Comparison of ENCODE assay signal across 1 cellular context in genomic region chr2:234679766-234680687, GRCh38.
TF ChIP-seq lines count a peak whose summit lies in the region.

No MANE protein-coding gene starts in this region.

TF ChIP-seq in HepG2, 621 proteins besides CTCF, POLR2A, EP300 and RAD21 (continued from another document and continues in another):
- TF ChIP-seq, protein P1, sequence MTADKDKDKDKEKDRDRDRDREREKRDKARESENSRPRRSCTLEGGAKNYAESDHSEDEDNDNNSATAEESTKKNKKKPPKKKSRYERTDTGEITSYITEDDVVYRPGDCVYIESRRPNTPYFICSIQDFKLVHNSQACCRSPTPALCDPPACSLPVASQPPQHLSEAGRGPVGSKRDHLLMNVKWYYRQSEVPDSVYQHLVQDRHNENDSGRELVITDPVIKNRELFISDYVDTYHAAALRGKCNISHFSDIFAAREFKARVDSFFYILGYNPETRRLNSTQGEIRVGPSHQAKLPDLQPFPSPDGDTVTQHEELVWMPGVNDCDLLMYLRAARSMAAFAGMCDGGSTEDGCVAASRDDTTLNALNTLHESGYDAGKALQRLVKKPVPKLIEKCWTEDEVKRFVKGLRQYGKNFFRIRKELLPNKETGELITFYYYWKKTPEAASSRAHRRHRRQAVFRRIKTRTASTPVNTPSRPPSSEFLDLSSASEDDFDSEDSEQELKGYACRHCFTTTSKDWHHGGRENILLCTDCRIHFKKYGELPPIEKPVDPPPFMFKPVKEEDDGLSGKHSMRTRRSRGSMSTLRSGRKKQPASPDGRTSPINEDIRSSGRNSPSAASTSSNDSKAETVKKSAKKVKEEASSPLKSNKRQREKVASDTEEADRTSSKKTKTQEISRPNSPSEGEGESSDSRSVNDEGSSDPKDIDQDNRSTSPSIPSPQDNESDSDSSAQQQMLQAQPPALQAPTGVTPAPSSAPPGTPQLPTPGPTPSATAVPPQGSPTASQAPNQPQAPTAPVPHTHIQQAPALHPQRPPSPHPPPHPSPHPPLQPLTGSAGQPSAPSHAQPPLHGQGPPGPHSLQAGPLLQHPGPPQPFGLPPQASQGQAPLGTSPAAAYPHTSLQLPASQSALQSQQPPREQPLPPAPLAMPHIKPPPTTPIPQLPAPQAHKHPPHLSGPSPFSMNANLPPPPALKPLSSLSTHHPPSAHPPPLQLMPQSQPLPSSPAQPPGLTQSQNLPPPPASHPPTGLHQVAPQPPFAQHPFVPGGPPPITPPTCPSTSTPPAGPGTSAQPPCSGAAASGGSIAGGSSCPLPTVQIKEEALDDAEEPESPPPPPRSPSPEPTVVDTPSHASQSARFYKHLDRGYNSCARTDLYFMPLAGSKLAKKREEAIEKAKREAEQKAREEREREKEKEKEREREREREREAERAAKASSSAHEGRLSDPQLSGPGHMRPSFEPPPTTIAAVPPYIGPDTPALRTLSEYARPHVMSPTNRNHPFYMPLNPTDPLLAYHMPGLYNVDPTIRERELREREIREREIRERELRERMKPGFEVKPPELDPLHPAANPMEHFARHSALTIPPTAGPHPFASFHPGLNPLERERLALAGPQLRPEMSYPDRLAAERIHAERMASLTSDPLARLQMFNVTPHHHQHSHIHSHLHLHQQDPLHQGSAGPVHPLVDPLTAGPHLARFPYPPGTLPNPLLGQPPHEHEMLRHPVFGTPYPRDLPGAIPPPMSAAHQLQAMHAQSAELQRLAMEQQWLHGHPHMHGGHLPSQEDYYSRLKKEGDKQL (CRISPR knock-in tag; IDR thresholded peaks at IDR 0.05; ENCODE audit: low read depth) = peak; percentile 70; the same call in 1 of the 2 replicates
- peak; percentile 67 for TF ChIP-seq MIER2 (CRISPR knock-in tag; IDR thresholded peaks at IDR 0.05)
- no peak for TF ChIP-seq ZNF207 (IDR thresholded peaks at IDR 0.05; ENCODE audit: borderline replicate concordance)
- TF ChIP-seq ZNF557 (CRISPR knock-in tag; IDR thresholded peaks at IDR 0.05) = peak; percentile 54; the same call in 1 of the 2 replicates
- TF ChIP-seq FOSL1 (CRISPR knock-in tag; IDR thresholded peaks at IDR 0.05; ENCODE audit: borderline replicate concordance) = peak; percentile 99
- peak; percentile 98 for TF ChIP-seq ZNF687 (CRISPR knock-in tag; IDR thresholded peaks at IDR 0.05)
- TF ChIP-seq, protein P2, sequence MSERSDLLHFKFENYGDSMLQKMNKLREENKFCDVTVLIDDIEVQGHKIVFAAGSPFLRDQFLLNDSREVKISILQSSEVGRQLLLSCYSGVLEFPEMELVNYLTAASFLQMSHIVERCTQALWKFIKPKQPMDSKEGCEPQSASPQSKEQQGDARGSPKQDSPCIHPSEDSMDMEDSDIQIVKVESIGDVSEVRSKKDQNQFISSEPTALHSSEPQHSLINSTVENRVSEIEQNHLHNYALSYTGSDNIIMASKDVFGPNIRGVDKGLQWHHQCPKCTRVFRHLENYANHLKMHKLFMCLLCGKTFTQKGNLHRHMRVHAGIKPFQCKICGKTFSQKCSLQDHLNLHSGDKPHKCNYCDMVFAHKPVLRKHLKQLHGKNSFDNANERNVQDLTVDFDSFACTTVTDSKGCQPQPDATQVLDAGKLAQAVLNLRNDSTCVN (CRISPR knock-in tag; IDR thresholded peaks at IDR 0.05; ENCODE audit: borderline replicate concordance) = peak; percentile 65; the same call in 1 of the 2 replicates
- peak; percentile 98 for TF ChIP-seq HMG20A (CRISPR knock-in tag; IDR thresholded peaks at IDR 0.05; ENCODE audit: borderline replicate concordance)
- 0 out of 2 replicates have a peak, but pooled peaks have one; percentile 60 for TF ChIP-seq ZMYM4 (CRISPR knock-in tag; IDR thresholded peaks at IDR 0.05)
- TF ChIP-seq, protein P3, sequence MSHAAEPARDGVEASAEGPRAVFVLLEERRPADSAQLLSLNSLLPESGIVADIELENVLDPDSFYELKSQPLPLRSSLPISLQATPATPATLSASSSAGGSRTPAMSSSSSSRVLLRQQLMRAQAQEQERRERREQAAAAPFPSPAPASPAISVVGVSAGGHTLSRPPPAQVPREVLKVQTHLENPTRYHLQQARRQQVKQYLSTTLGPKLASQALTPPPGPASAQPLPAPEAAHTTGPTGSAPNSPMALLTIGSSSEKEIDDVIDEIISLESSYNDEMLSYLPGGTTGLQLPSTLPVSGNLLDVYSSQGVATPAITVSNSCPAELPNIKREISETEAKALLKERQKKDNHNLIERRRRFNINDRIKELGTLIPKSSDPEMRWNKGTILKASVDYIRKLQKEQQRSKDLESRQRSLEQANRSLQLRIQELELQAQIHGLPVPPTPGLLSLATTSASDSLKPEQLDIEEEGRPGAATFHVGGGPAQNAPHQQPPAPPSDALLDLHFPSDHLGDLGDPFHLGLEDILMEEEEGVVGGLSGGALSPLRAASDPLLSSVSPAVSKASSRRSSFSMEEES (CRISPR knock-in tag; IDR thresholded peaks at IDR 0.05) = peak; percentile 87
- peak; percentile 85 for TF ChIP-seq SKIL (CRISPR knock-in tag; IDR thresholded peaks at IDR 0.05; ENCODE audit: borderline replicate concordance)
- peak; percentile 35; the same call in 1 of the 2 replicates for TF ChIP-seq EHMT2 (IDR thresholded peaks at IDR 0.05; ENCODE audit: borderline replicate concordance, low read depth, low read length)
- TF ChIP-seq BHLHE40 (IDR thresholded peaks at IDR 0.05; ENCODE audit: low read length) = peak; percentile 71
- TF ChIP-seq, protein P4, sequence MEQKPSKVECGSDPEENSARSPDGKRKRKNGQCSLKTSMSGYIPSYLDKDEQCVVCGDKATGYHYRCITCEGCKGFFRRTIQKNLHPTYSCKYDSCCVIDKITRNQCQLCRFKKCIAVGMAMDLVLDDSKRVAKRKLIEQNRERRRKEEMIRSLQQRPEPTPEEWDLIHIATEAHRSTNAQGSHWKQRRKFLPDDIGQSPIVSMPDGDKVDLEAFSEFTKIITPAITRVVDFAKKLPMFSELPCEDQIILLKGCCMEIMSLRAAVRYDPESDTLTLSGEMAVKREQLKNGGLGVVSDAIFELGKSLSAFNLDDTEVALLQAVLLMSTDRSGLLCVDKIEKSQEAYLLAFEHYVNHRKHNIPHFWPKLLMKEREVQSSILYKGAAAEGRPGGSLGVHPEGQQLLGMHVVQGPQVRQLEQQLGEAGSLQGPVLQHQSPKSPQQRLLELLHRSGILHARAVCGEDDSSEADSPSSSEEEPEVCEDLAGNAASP (CRISPR knock-in tag; IDR thresholded peaks at IDR 0.05; ENCODE audit: borderline replicate concordance) = peak; percentile 87; the same call in 1 of the 2 replicates
- peak; percentile 96; the same call in 1 of the 2 replicates for TF ChIP-seq ZNF614 (CRISPR knock-in tag; IDR thresholded peaks at IDR 0.05; ENCODE audit: borderline replicate concordance)
- TF ChIP-seq EEA1 (CRISPR knock-in tag; IDR thresholded peaks at IDR 0.05; ENCODE audit: borderline replicate concordance) = no peak
- 0 out of 2 replicates have a peak, but pooled peaks have one; percentile 24 for TF ChIP-seq ZNF598 (CRISPR knock-in tag; IDR thresholded peaks at IDR 0.05; ENCODE audit: borderline replicate concordance)
- no peak for TF ChIP-seq ZNF879 (CRISPR knock-in tag; IDR thresholded peaks at IDR 0.05)
- TF ChIP-seq ZNF263 (CRISPR knock-in tag; IDR thresholded peaks at IDR 0.05) = 0 out of 2 replicates have a peak, but pooled peaks have one; percentile 63
- peak; percentile 88 for TF ChIP-seq ZNF878 (CRISPR knock-in tag; IDR thresholded peaks at IDR 0.05)
- peak; percentile 99 for TF ChIP-seq RARA (CRISPR knock-in tag; IDR thresholded peaks at IDR 0.05)
- TF ChIP-seq GATAD2A (CRISPR knock-in tag; IDR thresholded peaks at IDR 0.05) = peak; percentile 98
- peak; percentile 60; the same call in 1 of the 2 replicates for TF ChIP-seq NFKB2 (CRISPR knock-in tag; IDR thresholded peaks at IDR 0.05; ENCODE audit: borderline replicate concordance)
- peak; percentile 98 for TF ChIP-seq AHDC1 (CRISPR knock-in tag; IDR thresholded peaks at IDR 0.05; ENCODE audit: borderline replicate concordance)
- TF ChIP-seq, protein P5, sequence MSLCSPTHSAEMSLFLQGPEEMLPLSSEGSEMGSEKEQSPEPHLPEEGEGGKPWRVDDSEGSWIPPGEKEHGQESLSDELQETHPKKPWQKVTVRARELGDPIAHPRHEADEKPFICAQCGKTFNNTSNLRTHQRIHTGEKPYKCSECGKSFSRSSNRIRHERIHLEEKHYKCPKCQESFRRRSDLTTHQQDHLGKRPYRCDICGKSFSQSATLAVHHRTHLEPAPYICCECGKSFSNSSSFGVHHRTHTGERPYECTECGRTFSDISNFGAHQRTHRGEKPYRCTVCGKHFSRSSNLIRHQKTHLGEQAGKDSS (CRISPR knock-in tag; IDR thresholded peaks at IDR 0.05; ENCODE audit: borderline replicate concordance, low read depth) = peak; percentile 86; the same call in 1 of the 2 replicates
- no peak for TF ChIP-seq FOXP1 (IDR thresholded peaks at IDR 0.05)
- TF ChIP-seq FOXP1 (CRISPR knock-in tag; IDR thresholded peaks at IDR 0.05) = peak; percentile 72
- TF ChIP-seq KMT2A (CRISPR knock-in tag; IDR thresholded peaks at IDR 0.05) = peak; percentile 70
- TF ChIP-seq, protein P6, sequence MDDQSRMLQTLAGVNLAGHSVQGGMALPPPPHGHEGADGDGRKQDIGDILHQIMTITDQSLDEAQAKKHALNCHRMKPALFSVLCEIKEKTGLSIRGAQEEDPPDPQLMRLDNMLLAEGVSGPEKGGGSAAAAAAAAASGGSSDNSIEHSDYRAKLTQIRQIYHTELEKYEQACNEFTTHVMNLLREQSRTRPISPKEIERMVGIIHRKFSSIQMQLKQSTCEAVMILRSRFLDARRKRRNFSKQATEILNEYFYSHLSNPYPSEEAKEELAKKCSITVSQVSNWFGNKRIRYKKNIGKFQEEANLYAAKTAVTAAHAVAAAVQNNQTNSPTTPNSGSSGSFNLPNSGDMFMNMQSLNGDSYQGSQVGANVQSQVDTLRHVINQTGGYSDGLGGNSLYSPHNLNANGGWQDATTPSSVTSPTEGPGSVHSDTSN (CRISPR knock-in tag; IDR thresholded peaks at IDR 0.05; ENCODE audit: borderline replicate concordance) = no peak
- peak; percentile 54; the same call in 1 of the 2 replicates for TF ChIP-seq MBD4 (IDR thresholded peaks at IDR 0.05; ENCODE audit: borderline replicate concordance, low read length)
